ENCODE assay signal across 8 cellular contexts in genomic region chr14:32939254-32940065, GRCh38. TPM values are rescaled to one million over a fixed set of nuclear protein-coding genes. Genes with fewer than 3 reads are reported as not detected.
A peak's percentile ranks its signal among the peaks of the same experiment; 100 is the strongest.
DNase-seq lines count a peak whose midpoint lies in the region; ATAC-seq and TF ChIP-seq lines count a peak whose summit lies in the region.

No MANE protein-coding gene starts in this region.

- H2BK5ac ChIP-seq in mesendoderm (ENCODE audit: low read length): no peak overlapping the region

- H3K4me3 ChIP-seq in HUES48 (ENCODE audit: low read depth, low read length) (peak overlapping the region; percentile 68), epithelial cell of esophagus (ENCODE audit: low read length) (peak overlapping the region; percentile 34), mesendoderm (ENCODE audit: low read length) (peak overlapping the region; percentile 32)

- WGBS in mesendoderm (ENCODE audit: extremely low coverage, insufficient coverage, low lambda C conversion rate): no CpG with 5 or more reads among the region's 80 CpGs

- H3K4me1 Mint-ChIP-seq in T-helper 17 cell: peaks cover 14% of the 10 kb centered on the region

- no peak overlapping the region for H2BK15ac ChIP-seq in mesendoderm (replicated peaks; ENCODE audit: low read depth)

- DNase-seq in NCI-H187 (lab: John Stamatoyannopoulos, UW) (peak; percentile 14 to 65), NCI-H187 treated with DMSO at 0.1 percent for 48 hours (lab: John Stamatoyannopoulos, UW) (no peak), T-helper 17 cell (no peak), epithelial cell of esophagus (ENCODE audit: low read depth) (peak; percentile 39), mesendoderm (peak; percentile 87), superior temporal gyrus (ENCODE audit: extremely low spot score) (peak; percentile 69), GOT3 (lab: John Stamatoyannopoulos, UW) (no peak)

- no peaks in the 10 kb centered on the region for H3K79me2 ChIP-seq in mesendoderm (ENCODE audit: control insufficient read depth, insufficient read depth, low read length)

- H3K56ac ChIP-seq in mesendoderm (ENCODE audit: low read length): peak overlapping the region; percentile 82

- no peak overlapping the region for H4K5ac ChIP-seq in mesendoderm (ENCODE audit: low read length)

- peak overlapping the region; percentile 100 for H3K18ac ChIP-seq in mesendoderm (ENCODE audit: low read length)

- H3K27ac ChIP-seq in HUES48 (ENCODE audit: low read depth, low read length): peak overlapping the region; percentile 24
- no peak overlapping the region for H3K27ac ChIP-seq in mesendoderm (ENCODE audit: low read depth, low read length)

- H3K27ac Mint-ChIP-seq in T-helper 17 cell: no peak overlapping the region

- H3K4ac ChIP-seq in mesendoderm (ENCODE audit: low read depth, low read length): peak overlapping the region; percentile 87

- H2BK120ac ChIP-seq in mesendoderm (ENCODE audit: low read depth, low read length): peak overlapping the region; percentile 88

- peak overlapping the region; percentile 90 for H3K4me3 Mint-ChIP-seq in T-helper 17 cell

- H3K36me3 ChIP-seq in HUES48 (ENCODE audit: control insufficient read depth, insufficient read depth, low read length) (no peaks in the 10 kb centered on the region), mesendoderm (ENCODE audit: control insufficient read depth, insufficient read depth, low read length) (no peaks in the 10 kb centered on the region)

- TF ChIP-seq CTCF in epithelial cell of esophagus (IDR thresholded peaks at IDR 0.05; ENCODE audit: insufficient read depth, low read depth, low read length, missing control alignments): no peak

- H3K36me3 Mint-ChIP-seq in T-helper 17 cell (ENCODE audit: low read depth): no peaks in the 10 kb centered on the region

- H3K27me3 ChIP-seq in HUES48 (ENCODE audit: control insufficient read depth, insufficient read depth, low read length) (peaks cover 70% of the 10 kb centered on the region), mesendoderm (ENCODE audit: insufficient read depth, low read length, poor library complexity) (peaks cover 9% of the 10 kb centered on the region)

- peak; percentile 65 for ATAC-seq in T-helper 17 cell

- H3K9ac ChIP-seq in HUES48 (ENCODE audit: low read depth, low read length) (no peak overlapping the region; the same call in 1 of the 2 replicates), mesendoderm (ENCODE audit: low read length) (peak overlapping the region; percentile 65)

- H3K23ac ChIP-seq in mesendoderm (ENCODE audit: low read length): no peak overlapping the region

- peak overlapping the region; percentile 39 for H3K4me2 ChIP-seq in mesendoderm (ENCODE audit: low read length)

- H3K4me1 ChIP-seq in HUES48 (ENCODE audit: control insufficient read depth, insufficient read depth, low read length) (peaks cover 38% of the 10 kb centered on the region), mesendoderm (ENCODE audit: control insufficient read depth, low read depth, low read length) (no peaks in the 10 kb centered on the region)

- H3K9me3 ChIP-seq in HUES48 (ENCODE audit: control insufficient read depth, insufficient read depth, low read length) (no peaks in the 10 kb centered on the region), T-helper 17 cell (ENCODE audit: control insufficient read depth, low read length, poor library complexity, severe bottlenecking) (no peaks in the 10 kb centered on the region)

- H3K27me3 Mint-ChIP-seq in T-helper 17 cell: peaks cover 61% of the 10 kb centered on the region

- no peaks in the 10 kb centered on the region for H3K79me1 ChIP-seq in mesendoderm (ENCODE audit: low read length)

- no peak overlapping the region for H4K8ac ChIP-seq in mesendoderm (ENCODE audit: low read depth, low read length)

- H2AK5ac ChIP-seq in mesendoderm (ENCODE audit: low read length): no peak overlapping the region

RNA-seq across cellular contexts. Expression of gene NPAS3, which starts 0.8 kb away (rescaled TPM):
- total RNA-seq in T-helper 17 cell: not detected
- polyA plus RNA-seq in mesendoderm (2013, experiment 1 of 2): 0.44 TPM
- polyA plus RNA-seq in mesendoderm (2013, experiment 2 of 2): 0.48 TPM

Comparison
In these comparisons a context has a peak if more than half of its experiments do, and no peak if none do; other contexts are left out.
1. DNase-seq: peak in NCI-H187 (2 of 2), epithelial cell of esophagus (single experiment), mesendoderm (single experiment) and superior temporal gyrus (single experiment); none in NCI-H187 treated with DMSO at 0.1 percent for 48 hours (single experiment), T-helper 17 cell (0 of 3) and GOT3 (single experiment).
2. Peak in every context shown above with its lines, with median percentiles within 50 percentile points of each other: H3K4me3 ChIP-seq.